1 cellular context compared by ENCODE assay signal in the genomic region with DNA sequence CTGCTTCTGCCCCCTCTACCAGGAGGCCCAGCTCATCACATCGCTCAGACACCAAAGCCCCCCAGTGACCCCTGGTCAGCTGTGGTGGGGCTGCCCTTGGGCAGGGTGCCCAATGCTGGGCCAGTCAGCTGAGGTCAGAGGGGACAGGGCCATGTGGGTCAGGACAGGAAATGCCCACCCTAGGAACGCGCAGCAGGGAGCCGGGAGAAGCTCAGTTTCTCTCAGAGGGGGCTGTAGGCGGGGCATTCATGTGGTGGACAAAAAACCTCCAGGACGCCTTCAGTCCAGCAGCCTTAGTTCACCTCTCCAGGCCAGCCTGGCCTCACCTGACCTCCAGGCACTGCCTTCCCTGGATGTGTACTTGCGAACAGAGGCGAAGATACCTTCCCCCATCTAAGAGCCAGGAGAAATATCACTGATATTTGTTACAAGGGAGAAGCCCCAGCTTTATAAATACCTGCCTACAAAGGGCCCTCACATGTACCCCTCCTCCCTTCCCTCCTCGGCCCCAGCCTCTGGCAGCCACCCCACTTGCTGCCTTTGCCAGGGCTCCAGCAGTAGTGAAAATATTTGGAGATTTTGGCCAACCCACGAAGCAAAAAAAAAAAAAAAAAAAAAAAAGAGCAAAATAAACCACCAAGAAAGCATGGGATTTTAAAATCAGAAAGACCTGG.
TF ChIP-seq lines count a peak whose summit lies in the region.

No MANE protein-coding gene starts in this region.

TF ChIP-seq in HepG2, 621 proteins besides CTCF, POLR2A, EP300 and RAD21:
- TF ChIP-seq RXRA (CRISPR knock-in tag; IDR thresholded peaks at IDR 0.05), result 0 out of 2 replicates have a peak, but pooled peaks have one; percentile 19
- TF ChIP-seq ZNF615 (CRISPR knock-in tag; IDR thresholded peaks at IDR 0.05; ENCODE audit: borderline replicate concordance), result no peak
